Comparison of ENCODE assay signal across 17 cellular contexts in genomic region chr11:73743045-73743444, GRCh38. TPM values are rescaled to one million over a fixed set of nuclear protein-coding genes. Genes with fewer than 3 reads are reported as not detected.
DNase-seq lines count a peak whose midpoint lies in the region; ATAC-seq and TF ChIP-seq lines count a peak whose summit lies in the region.
"Had no signal": no experiment of that assay in that cellular context is flagged by ENCODE, and none has a peak within 500 bp of the region (broad histone marks: within the 10 kb centered on the region; RNA-seq: fewer than 3 reads in every experiment).

No MANE protein-coding gene starts in this region.

- no peaks in the 10 kb centered on the region for H3K9me3 Mint-ChIP-seq in natural killer cell
- H3K9me3 Mint-ChIP-seq in natural killer cell treated with Interleukin-12 subunit alpha and Interleukin-12 subunit beta and Interleukin-15 and Interleukin-18, amount 100 ng/mL, for 72 hours = no peaks in the 10 kb centered on the region
- no peaks in the 10 kb centered on the region for H3K9me3 Mint-ChIP-seq in chondrocyte (ENCODE audit: low read depth)
- H3K9me3 Mint-ChIP-seq: CD4-positive, alpha-beta T cell had no signal

- ATAC-seq in natural killer cell = no peak
- ATAC-seq in natural killer cell treated with Interleukin-12 subunit alpha and Interleukin-12 subunit beta and Interleukin-15 and Interleukin-18, amount 100 ng/mL, for 72 hours = no peak
- ATAC-seq in lower lobe of right lung = peak in 1 of 2 donors; percentile 44
- no peak for ATAC-seq in left lobe of liver

- H3K4me3 Mint-ChIP-seq in natural killer cell (no peak overlapping the region), chondrocyte (ENCODE audit: unreplicated experiment) (no peak overlapping the region)
- H3K4me3 Mint-ChIP-seq in natural killer cell treated with Interleukin-12 subunit alpha and Interleukin-12 subunit beta and Interleukin-15 and Interleukin-18, amount 100 ng/mL, for 72 hours = no peak overlapping the region
- H3K4me3 Mint-ChIP-seq: CD4-positive, alpha-beta T cell had no signal

- H3K27ac ChIP-seq in lower lobe of right lung = no peak overlapping the region
- H3K27ac ChIP-seq: BLaER1 treated with 17β-estradiol and CSF1 and Interleukin-3, amounts not matched to agents 10 nM and 100 nM had no signal

- H3K36me3 Mint-ChIP-seq in natural killer cell (no peaks in the 10 kb centered on the region), chondrocyte (ENCODE audit: low read depth) (no peaks in the 10 kb centered on the region)
- H3K36me3 Mint-ChIP-seq in natural killer cell treated with Interleukin-12 subunit alpha and Interleukin-12 subunit beta and Interleukin-15 and Interleukin-18, amount 100 ng/mL, for 72 hours = no peaks in the 10 kb centered on the region

- intact Hi-C loops in natural killer cell (cut with micrococcal nuclease) = no loop called here
- intact Hi-C loops in lower lobe of right lung (cut with DNase I) = no loop called here

- H3K9me3 ChIP-seq in lower lobe of right lung = no peaks in the 10 kb centered on the region
- H3K9me3 ChIP-seq: HAP-1 had no signal

- TF ChIP-seq CTCF in natural killer cell (IDR thresholded peaks at IDR 0.05) (no peak), chondrocyte (IDR thresholded peaks at IDR 0.05) (no peak), lower lobe of right lung (IDR thresholded peaks at IDR 0.05) (no peak)

- peaks cover 6% of the 10 kb centered on the region for H3K4me1 ChIP-seq in lower lobe of right lung
- H3K4me1 ChIP-seq: HAP-1 had no signal

- H3K27ac Mint-ChIP-seq in natural killer cell (peak overlapping the region; percentile 60 to 68), chondrocyte (ENCODE audit: unreplicated experiment) (peak overlapping the region; percentile 83)
- peak overlapping the region in 1 of 2 donors; percentile 6 for H3K27ac Mint-ChIP-seq in natural killer cell treated with Interleukin-12 subunit alpha and Interleukin-12 subunit beta and Interleukin-15 and Interleukin-18, amount 100 ng/mL, for 72 hours
- H3K27ac Mint-ChIP-seq: CD4-positive, alpha-beta T cell had no signal

- peaks cover 38 to 41% of the 10 kb centered on the region in 2 donors for H3K4me1 Mint-ChIP-seq in natural killer cell
- peaks cover 17% of the 10 kb centered on the region in 2 donors for H3K4me1 Mint-ChIP-seq in natural killer cell treated with Interleukin-12 subunit alpha and Interleukin-12 subunit beta and Interleukin-15 and Interleukin-18, amount 100 ng/mL, for 72 hours (ENCODE audit: low read depth in 2 of 2)
- H3K4me1 Mint-ChIP-seq in chondrocyte (ENCODE audit: low read depth) = peaks cover 35% of the 10 kb centered on the region

- no peaks in the 10 kb centered on the region for H3K27me3 ChIP-seq in lower lobe of right lung (ENCODE audit: low read depth)
- H3K27me3 ChIP-seq: BLaER1 treated with 17β-estradiol and CSF1 and Interleukin-3, amounts not matched to agents 10 nM and 100 nM had no signal

- no peak for DNase-seq in natural killer cell
- DNase-seq in natural killer cell treated with Interleukin-12 subunit alpha and Interleukin-12 subunit beta and Interleukin-15 and Interleukin-18, amount 100 ng/mL, for 72 hours (ENCODE audit: low spot score) = no peak
- no peak for DNase-seq in chondrocyte (ENCODE audit: low spot score)
- DNase-seq in lower lobe of right lung = peak; percentile 59
- DNase-seq in left lobe of liver (ENCODE audit: low spot score) = no peak
- DNase-seq in NCI-H510A treated with DMSO at 0.1 percent for 48 hours (lab: John Stamatoyannopoulos, UW) = no peak
- DNase-seq in HuH-7 (ENCODE audit: low spot score) = no peak
- DNase-seq in SK-N-DZ (ENCODE audit: low spot score) = no peak
- DNase-seq: ACHN; CD4-positive, alpha-beta T cell; DMS153; DMS79 treated with DMSO at 0.1 percent for 48 hours; EL; GOT3; IMR-90 had no signal

- no peaks in the 10 kb centered on the region for H3K27me3 Mint-ChIP-seq in natural killer cell (ENCODE audit: low read depth in 2 of 2)
- H3K27me3 Mint-ChIP-seq in natural killer cell treated with Interleukin-12 subunit alpha and Interleukin-12 subunit beta and Interleukin-15 and Interleukin-18, amount 100 ng/mL, for 72 hours = no peaks in the 10 kb centered on the region
- H3K27me3 Mint-ChIP-seq in chondrocyte (ENCODE audit: low read depth) = no peaks in the 10 kb centered on the region
- H3K27me3 Mint-ChIP-seq: CD4-positive, alpha-beta T cell had no signal

- no peak overlapping the region for H3K4me3 ChIP-seq in lower lobe of right lung
- H3K4me3 ChIP-seq: BLaER1 treated with 17β-estradiol and CSF1 and Interleukin-3, amounts not matched to agents 10 nM and 100 nM; HAP-1 had no signal

- H3K36me3 ChIP-seq in lower lobe of right lung = no peaks in the 10 kb centered on the region
- H3K36me3 ChIP-seq: HAP-1 had no signal

RNA-seq across cellular contexts. Expression of gene RAB6A, which starts 17.8 kb away (rescaled TPM):
- total RNA-seq in natural killer cell (100 to 1,000 TPM in 1 of 3 donors, 10 to 100 TPM in 2; 72.2 to 107 (median 97.7) TPM), chondrocyte (173 to 188 TPM (median 185 TPM) in 3 replicates), lower lobe of right lung (128 TPM), left lobe of liver (57.2 TPM)
- 100 to 1,000 TPM in 1 of 2 donors, 10 to 100 TPM in 1; 92.0 to 124 TPM for total RNA-seq in natural killer cell treated with Interleukin-12 subunit alpha and Interleukin-12 subunit beta and Interleukin-15 and Interleukin-18, amount 100 ng/mL, for 72 hours
- polyA plus RNA-seq in SK-N-DZ (2014; cell fraction: cytosol; rRNA removed) = 87.9 and 99.0 TPM in 2 replicates
- 50.0 and 62.3 TPM in 2 replicates for polyA plus RNA-seq in SK-N-DZ (2014; cell fraction: nucleus; rRNA removed)

RNA-seq across cellular contexts. Expression of gene MRPL48, which starts 44.6 kb away (rescaled TPM):
- 10 to 100 TPM; 19.5 to 24.9 (median 21.2) TPM for total RNA-seq in natural killer cell
- 10 to 100 TPM; 39.9 to 45.0 TPM for total RNA-seq in natural killer cell treated with Interleukin-12 subunit alpha and Interleukin-12 subunit beta and Interleukin-15 and Interleukin-18, amount 100 ng/mL, for 72 hours
- 21.2 to 29.8 TPM (median 25.8 TPM) in 3 replicates for total RNA-seq in chondrocyte
- total RNA-seq in lower lobe of right lung = 26.5 TPM
- 14.9 TPM for total RNA-seq in left lobe of liver
- 101 and 116 TPM in 2 replicates for polyA plus RNA-seq in SK-N-DZ (2014; cell fraction: cytosol; rRNA removed)
- 35.6 and 57.1 TPM in 2 replicates for polyA plus RNA-seq in SK-N-DZ (2014; cell fraction: nucleus; rRNA removed)
